In the genomic region with DNA sequence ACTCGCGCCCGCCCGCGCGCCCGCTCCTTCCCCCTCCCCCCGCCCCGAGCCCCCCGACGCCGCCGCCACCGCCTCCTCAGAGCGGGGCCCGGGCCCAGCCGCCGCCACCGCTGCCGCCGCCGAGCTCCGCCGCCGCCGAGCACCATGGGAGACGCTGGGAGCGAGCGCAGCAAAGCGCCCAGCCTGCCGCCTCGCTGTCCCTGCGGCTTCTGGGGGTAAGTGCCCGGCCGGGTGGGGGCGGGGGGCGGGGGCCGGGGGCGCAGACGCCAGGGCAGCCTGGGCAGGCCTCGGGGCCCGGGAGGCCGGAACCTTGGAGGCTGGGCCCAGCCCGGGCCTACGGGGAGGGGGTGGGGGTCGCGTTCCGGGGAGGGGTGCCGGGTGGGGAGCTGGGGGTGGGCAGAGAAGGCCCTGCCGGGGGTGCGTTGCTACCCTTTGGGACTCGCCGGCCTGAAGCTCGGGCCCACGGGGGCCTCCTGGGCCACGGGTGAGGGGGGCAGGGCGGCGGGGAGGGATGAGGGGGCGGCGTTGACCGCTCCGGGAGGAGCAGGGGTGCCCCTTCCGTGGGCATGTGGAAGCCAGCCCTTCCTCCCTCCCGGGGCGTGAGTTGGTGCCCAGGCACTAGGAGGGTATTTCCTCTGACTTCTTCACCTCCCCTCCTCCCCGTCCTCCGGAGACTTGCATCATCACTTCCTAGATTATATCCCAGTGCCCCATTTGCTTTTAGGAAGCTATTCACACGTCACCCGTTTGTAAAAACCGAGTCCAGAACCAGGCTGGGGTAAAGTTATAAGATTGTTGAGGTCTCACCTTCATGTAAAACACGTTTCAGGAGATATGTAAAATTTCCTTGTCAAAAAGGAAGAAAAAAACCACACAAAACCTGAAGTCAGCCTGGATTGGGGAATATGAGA, we compare ENCODE assay signal across 8 cellular contexts. TPM values are rescaled to one million over a fixed set of nuclear protein-coding genes. Genes with fewer than 3 reads are reported as not detected.
A peak's percentile ranks its signal among the peaks of the same experiment; 100 is the strongest.
DNase-seq lines count a peak whose midpoint lies in the region; ATAC-seq lines count a peak whose summit lies in the region.

No MANE protein-coding gene starts in this region.

- ATAC-seq in right cardiac atrium (peak; percentile 24 to 30), GM19324 (IDR thresholded peaks at IDR 0.05; ENCODE audit: low FRiP score, unreplicated experiment) (no peak), HG02798 (IDR thresholded peaks at IDR 0.05; ENCODE audit: poor library complexity, unreplicated experiment) (no peak)

- H3K9me3 ChIP-seq in right cardiac atrium (ENCODE audit: control insufficient read depth, low read length): no peaks in the 10 kb centered on the region

- WGBS in right cardiac atrium: under 1% methylated on average over 71 of the region's 71 CpGs

- H3K9me3 Mint-ChIP-seq in T-helper 1 cell treated with Interleukin-12 subunit alpha and Interleukin-12 subunit beta and Interleukin-4 antibody, amounts not matched to agents 30 μg/mL and 1 μg/mL, for 36 hours: no peaks in the 10 kb centered on the region

- peak overlapping the region; percentile 81 for H3K27ac Mint-ChIP-seq in T-helper 1 cell treated with Interleukin-12 subunit alpha and Interleukin-12 subunit beta and Interleukin-4 antibody, amounts not matched to agents 30 μg/mL and 1 μg/mL, for 36 hours

- peak overlapping the region; percentile 68 for H3K9ac ChIP-seq in rectal smooth muscle tissue (ENCODE audit: low read length)

- peaks cover 30% of the 10 kb centered on the region for H3K4me1 Mint-ChIP-seq in T-helper 1 cell treated with Interleukin-12 subunit alpha and Interleukin-12 subunit beta and Interleukin-4 antibody, amounts not matched to agents 30 μg/mL and 1 μg/mL, for 36 hours (ENCODE audit: low read depth)

- intact Hi-C loops in right cardiac atrium (cut with DNase I): no loop called here

- H3K4me3 ChIP-seq in right cardiac atrium (ENCODE audit: low read length): peak overlapping the region; percentile 98
- peak overlapping the region; percentile 85 for H3K4me3 ChIP-seq in rectal smooth muscle tissue (ENCODE audit: low read length)

- peaks cover 7% of the 10 kb centered on the region for H3K27me3 Mint-ChIP-seq in T-helper 1 cell treated with Interleukin-12 subunit alpha and Interleukin-12 subunit beta and Interleukin-4 antibody, amounts not matched to agents 30 μg/mL and 1 μg/mL, for 36 hours (ENCODE audit: low read depth)

- H3K27ac ChIP-seq in right cardiac atrium (ENCODE audit: low read length): peak overlapping the region; percentile 83
- peak overlapping the region; percentile 98 for H3K27ac ChIP-seq in rectal smooth muscle tissue (ENCODE audit: low read depth, low read length)

- peaks cover 1% of the 10 kb centered on the region for H3K36me3 Mint-ChIP-seq in T-helper 1 cell treated with Interleukin-12 subunit alpha and Interleukin-12 subunit beta and Interleukin-4 antibody, amounts not matched to agents 30 μg/mL and 1 μg/mL, for 36 hours (ENCODE audit: low read depth)

- peak overlapping the region; percentile 88 for H3K4me3 Mint-ChIP-seq in T-helper 1 cell treated with Interleukin-12 subunit alpha and Interleukin-12 subunit beta and Interleukin-4 antibody, amounts not matched to agents 30 μg/mL and 1 μg/mL, for 36 hours

- H3K27me3 ChIP-seq in right cardiac atrium (ENCODE audit: control insufficient read depth, insufficient read depth) (no peaks in the 10 kb centered on the region), rectal smooth muscle tissue (ENCODE audit: control insufficient read depth, insufficient read depth, low read length) (no peaks in the 10 kb centered on the region)

- H3K4me1 ChIP-seq in right cardiac atrium (ENCODE audit: control insufficient read depth, insufficient read depth, low read length): peaks cover 16% of the 10 kb centered on the region
- H3K4me1 ChIP-seq in rectal smooth muscle tissue (ENCODE audit: control insufficient read depth, insufficient read depth, low read length): peaks cover 4% of the 10 kb centered on the region

- H3K36me3 ChIP-seq in rectal smooth muscle tissue (ENCODE audit: control insufficient read depth, insufficient read depth, low read length): no peaks in the 10 kb centered on the region

- DNase-seq in D341Med (ENCODE audit: low spot score) (peak; percentile 51), HS-5 (ENCODE audit: low read depth) (peak; percentile 63), anterior cingulate cortex (lab: John Stamatoyannopoulos, UW) (peak in 33 of 58 donors; percentile 6 to 59 (median 31)), right cardiac atrium (peak; percentile 73 to 86 (median 84))

RNA-seq across cellular contexts. Expression of gene ZFAND3, which starts 0.5 kb away (rescaled TPM):
- 10 to 100 TPM; 65.2 to 91.4 (median 80.7) TPM for total RNA-seq in right cardiac atrium
- polyA plus RNA-seq in right cardiac atrium: 50.1 TPM

Comparison
In these comparisons a context has a peak if more than half of its experiments do, and no peak if none do; other contexts are left out.
1. DNase-seq: peak in every context shown above with its lines; median percentile 84 in right cardiac atrium; 63 in HS-5; 51 in D341Med; 31 in anterior cingulate cortex.
2. ATAC-seq: peak in right cardiac atrium (2 of 2); none in GM19324 (single experiment) and HG02798 (single experiment).